1 cellular context compared by ENCODE assay signal in the genomic region with DNA sequence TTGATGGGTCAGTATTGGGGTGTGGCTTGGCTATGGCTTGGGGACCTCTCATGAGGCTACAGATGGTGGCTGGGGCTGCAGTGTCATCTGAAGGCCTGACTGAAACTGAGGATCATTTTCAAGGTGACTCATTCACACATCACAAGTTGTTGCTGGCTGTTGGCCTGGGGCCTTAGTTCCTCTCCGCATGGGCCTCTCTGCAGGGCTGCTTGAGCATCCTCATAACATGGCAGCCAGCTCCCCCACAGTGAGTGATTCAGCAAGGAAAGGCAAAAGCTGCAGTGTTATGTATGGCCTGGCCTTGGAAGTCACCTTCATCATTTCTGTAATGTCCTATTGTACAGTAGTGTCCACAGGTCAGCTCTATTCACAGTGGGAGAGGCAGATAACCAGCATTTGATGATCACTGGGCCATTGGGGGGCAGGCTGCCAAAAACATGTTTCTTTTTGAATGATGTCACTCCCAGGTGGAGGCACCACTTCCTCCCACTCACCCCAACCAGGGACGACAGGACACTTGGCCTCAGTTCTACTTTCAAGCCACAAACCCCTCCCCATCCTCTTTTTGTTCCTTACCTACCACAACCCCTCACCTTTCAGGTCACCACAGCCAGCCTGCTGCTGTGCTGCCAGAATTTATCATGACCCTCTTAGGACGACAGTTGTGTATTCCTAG.
TF ChIP-seq lines count a peak whose summit lies in the region.

No MANE protein-coding gene starts in this region.

TF ChIP-seq in GM23338, 12 proteins besides CTCF, POLR2A, EP300 and RAD21 (continued from another document):
- TF ChIP-seq ZNF462 (CRISPR knock-in tag; IDR thresholded peaks at IDR 0.05): no peak
- TF ChIP-seq ZNF114 (CRISPR knock-in tag; IDR thresholded peaks at IDR 0.05): no peak
